ENCODE assay signal across 9 cellular contexts in genomic region chr7:87506243-87507180, GRCh38. TPM values are rescaled to one million over a fixed set of nuclear protein-coding genes. Genes with fewer than 3 reads are reported as not detected.
DNase-seq lines count a peak whose midpoint lies in the region; ATAC-seq and TF ChIP-seq lines count a peak whose summit lies in the region.
"Had no signal": no experiment of that assay in that cellular context is flagged by ENCODE, and none has a peak within 500 bp of the region (broad histone marks: within the 10 kb centered on the region; RNA-seq: fewer than 3 reads in every experiment).

No MANE protein-coding gene starts in this region.

- TF ChIP-seq CTCF in dorsolateral prefrontal cortex (IDR thresholded peaks at IDR 0.05 in 54 of 56, conservative IDR thresholded peaks at IDR 0.05 in 2 of 56; ENCODE audit: low read depth in 1 of 56, partially characterized antibody in 56 of 56) = peak in 55 of 56 donors; percentile 21 to 71 (median 51)

- intact Hi-C loops in dorsolateral prefrontal cortex (cut with DNase I) = loop anchor here in 1 of 2 donors (5.0 kb wide), 1 partner anchor 381 kb away; no protein-coding TSS in a partner anchor

- peaks cover 9% of the 10 kb centered on the region for H3K4me1 Mint-ChIP-seq in T-helper 17 cell
- H3K4me1 Mint-ChIP-seq: CD4-positive, CD25-positive, alpha-beta regulatory T cell had no signal

- peak; percentile 25 for DNase-seq in NCI-H1105 treated with DMSO at 0.1 percent for 48 hours (lab: John Stamatoyannopoulos, UW)
- DNase-seq in NCI-H1105 (lab: John Stamatoyannopoulos, UW) = no peak
- peak; percentile 36 for DNase-seq in NCI-H460 (ENCODE audit: extremely low read depth, low read depth)
- DNase-seq in dorsolateral prefrontal cortex = no peak
- peak; percentile 36 for DNase-seq in renal cortical epithelial cell (ENCODE audit: low read depth)
- no peak for DNase-seq in NCI-H2081 treated with DMSO at 0.1 percent for 48 hours (lab: John Stamatoyannopoulos, UW)
- DNase-seq in T-helper 17 cell = no peak
- DNase-seq: CD4-positive, CD25-positive, alpha-beta regulatory T cell had no signal

- H3K36me3 Mint-ChIP-seq in T-helper 17 cell (ENCODE audit: low read depth) = no peaks in the 10 kb centered on the region
- H3K36me3 Mint-ChIP-seq: CD4-positive, CD25-positive, alpha-beta regulatory T cell had no signal

- no peak overlapping the region for H3K4me3 ChIP-seq in dorsolateral prefrontal cortex

- ATAC-seq in HG02678 (IDR thresholded peaks at IDR 0.05; ENCODE audit: unreplicated experiment) (no peak), T-helper 17 cell (no peak)

- no peak overlapping the region for H3K27ac Mint-ChIP-seq in T-helper 17 cell
- H3K27ac Mint-ChIP-seq: CD4-positive, CD25-positive, alpha-beta regulatory T cell had no signal

- no peak overlapping the region for H3K4me3 Mint-ChIP-seq in T-helper 17 cell
- H3K4me3 Mint-ChIP-seq: CD4-positive, CD25-positive, alpha-beta regulatory T cell had no signal

- no peak overlapping the region for H3K27ac ChIP-seq in dorsolateral prefrontal cortex

- H3K27me3 ChIP-seq in dorsolateral prefrontal cortex = peaks cover 0 to 3% (median 0%) of the 10 kb centered on the region in 45 donors

- no peaks in the 10 kb centered on the region for H3K9me3 ChIP-seq in T-helper 17 cell (ENCODE audit: control insufficient read depth, low read length, poor library complexity, severe bottlenecking)

- no peaks in the 10 kb centered on the region for H3K27me3 Mint-ChIP-seq in T-helper 17 cell

RNA-seq across cellular contexts. Expression of gene ABCB4, which starts 31.0 kb away (rescaled TPM):
- total RNA-seq in NCI-H460 (2014; rRNA removed; shearing (Covaris generic)) = 0.07 TPM in 1 of 2 replicates, not detected in the other
- polyA plus RNA-seq in NCI-H460 (2014; cell fraction: nucleus; rRNA removed) = 0.06 TPM in 1 of 2 replicates, not detected in the other
- total RNA-seq in dorsolateral prefrontal cortex = 1 to 10 TPM in 41 of 120 experiments, under 1 TPM in 68, not detected in 11; 0.14 to 4.7 (median 0.90) TPM
- total RNA-seq in renal cortical epithelial cell = 2.9 and 9.7 TPM in 2 replicates
- total RNA-seq in T-helper 17 cell = under 1 TPM; 0.23 to 0.87 TPM
- total RNA-seq: CD4-positive, CD25-positive, alpha-beta regulatory T cell had no signal
- polyA plus RNA-seq: CD4-positive, CD25-positive, alpha-beta regulatory T cell had no signal

Comparison
In these comparisons a context has a peak if more than half of its experiments do, and no peak if none do; other contexts are left out.
1. DNase-seq: peak in NCI-H1105 treated with DMSO at 0.1 percent for 48 hours (single experiment), NCI-H460 (single experiment) and renal cortical epithelial cell (single experiment); none in NCI-H1105 (single experiment), dorsolateral prefrontal cortex (0 of 10), NCI-H2081 treated with DMSO at 0.1 percent for 48 hours (single experiment) and T-helper 17 cell (0 of 3).